Comparison of ENCODE assay signal across 31 cellular contexts in genomic region chr17:55545765-55546164, GRCh38. TPM values are rescaled to one million over a fixed set of nuclear protein-coding genes. Genes with fewer than 3 reads are reported as not detected.
"Had no signal": no experiment of that assay in that cellular context is flagged by ENCODE, and none has a peak within 500 bp of the region (broad histone marks: within the 10 kb centered on the region; RNA-seq: fewer than 3 reads in every experiment).

No MANE protein-coding gene starts in this region.

- ATAC-seq: psoas muscle, right lobe of liver had no signal

- H3K27ac ChIP-seq: coronary artery, hepatocyte, left ventricle myocardium inferior, neutrophil, psoas muscle, right lobe of liver, spleen, stomach, thoracic aorta, transverse colon had no signal

- H3K27me3 ChIP-seq: hepatocyte, neutrophil, right lobe of liver, spleen, stomach, transverse colon had no signal

- H3K27ac Mint-ChIP-seq: endodermal cell had no signal

- DNase-seq: effector CD4-positive, alpha-beta T cell; endodermal cell; foreskin melanocyte; head of caudate nucleus; kidney; left cardiac atrium; left ventricle myocardium inferior; mesenchymal stem cell; midbrain; psoas muscle; retina; right lobe of liver; spleen; stimulated activated CD4-positive, alpha-beta T cell treated with anti-CD3 and anti-CD28 coated beads, Interleukin-15, amount 100 ng/mL, for 24 hours; stimulated activated CD4-positive, alpha-beta T cell treated with anti-CD3 and anti-CD28 coated beads, Interleukin-1b, Interleukin-23, amount 100 ng/mL, for 48 hours; stimulated activated CD4-positive, alpha-beta T cell treated with anti-CD3 and anti-CD28 coated beads, Interleukin-4, amount 100 ng/mL, for 24 hours; stimulated activated naive CD4-positive, alpha-beta T cell; stomach; substantia nigra; transverse colon had no signal

- H3K79me2 ChIP-seq: hepatocyte had no signal

- FAIRE-seq: kidney had no signal

- H3K4me3 Mint-ChIP-seq: endodermal cell had no signal

- H3K4me3 ChIP-seq: coronary artery, hepatocyte, left ventricle myocardium inferior, lung, psoas muscle, right lobe of liver, spleen, stomach, thoracic aorta, transverse colon had no signal

- H3K9me3 Mint-ChIP-seq: endodermal cell had no signal

- H3K36me3 ChIP-seq: left ventricle myocardium inferior, neutrophil, right lobe of liver, spleen, stomach, thoracic aorta, transverse colon had no signal

- H2AFZ ChIP-seq: hepatocyte had no signal

- H3K4me2 ChIP-seq: hepatocyte had no signal

- H3K4me1 ChIP-seq: left ventricle myocardium inferior, psoas muscle, spleen, stomach, transverse colon had no signal

- H3K9me3 ChIP-seq: neutrophil, right lobe of liver, stomach, thoracic aorta, transverse colon had no signal

RNA-seq across cellular contexts. Expression of gene SMIM36, which starts 34.5 kb away (rescaled TPM):
- total RNA-seq: dermis microvascular lymphatic vessel endothelial cell, endodermal cell, hepatocyte, kidney, left cardiac atrium, left ventricle myocardium inferior, lung, osteoblast, psoas muscle, right lobe of liver, skeletal muscle tissue, spleen, stomach, thoracic aorta, transverse colon, ureter had no signal
- polyA plus RNA-seq: esophagus, hepatocyte, lung, neural cell, psoas muscle, spleen, stomach had no signal
